In genomic region chr19:5035817-5036732, GRCh38 we compare ENCODE assay signal across 15 cellular contexts.
A peak's percentile ranks its signal among the peaks of the same experiment; 100 is the strongest.
DNase-seq lines count a peak whose midpoint lies in the region; ATAC-seq, FAIRE-seq and TF ChIP-seq lines count a peak whose summit lies in the region.
"Had no signal": no experiment of that assay in that cellular context is flagged by ENCODE, and none has a peak within 500 bp of the region (broad histone marks: within the 10 kb centered on the region; RNA-seq: fewer than 3 reads in every experiment).

No MANE protein-coding gene starts in this region.

- FAIRE-seq in GM12892 (lab: Jason Lieb, UNC), result no peak
- FAIRE-seq: A549, D721Med, H54 had no signal

- peaks cover 5% of the 10 kb centered on the region for H3F3A ChIP-seq in smooth muscle cell (ENCODE audit: low read depth)

- DNase-seq in NCI-H1417 (lab: John Stamatoyannopoulos, UW), result peak in 2 of 3 experiments; percentile 68 to 72
- no peak for DNase-seq in NCI-H1417 treated with DMSO at 0.1 percent for 48 hours (lab: John Stamatoyannopoulos, UW)
- peak; percentile 17 to 87 (median 70) for DNase-seq in anterior cingulate cortex (lab: John Stamatoyannopoulos, UW)
- DNase-seq in smooth muscle cell (lab: John Stamatoyannopoulos, UW; ENCODE audit: unreplicated experiment), result no peak
- DNase-seq in HK-2 (ENCODE audit: unreplicated experiment), result no peak
- DNase-seq in GM12892 (ENCODE audit: insufficient read length), result no peak
- DNase-seq: activated CD4-positive, alpha-beta T cell treated with anti-CD3 and anti-CD28 coated beads for 4 hours; erythroblast; MV-4-11; T-cell had no signal

- no peak for ATAC-seq in GM19463 (IDR thresholded peaks at IDR 0.05; ENCODE audit: unreplicated experiment)
- ATAC-seq: A549, T-cell had no signal

- peaks cover 3% of the 10 kb centered on the region for H3K4me1 ChIP-seq in smooth muscle cell (ENCODE audit: low read depth)

- no peaks in the 10 kb centered on the region for H3K9me3 ChIP-seq in smooth muscle cell (replicated peaks; ENCODE audit: low read depth)
- H3K9me3 ChIP-seq: A549 had no signal

- no peaks in the 10 kb centered on the region for H3K27me3 ChIP-seq in layer of hippocampus (ENCODE audit: control insufficient read depth, insufficient read depth, low read length)
- H3K27me3 ChIP-seq in smooth muscle cell (ENCODE audit: low read depth), result no peaks in the 10 kb centered on the region

- TF ChIP-seq CTCF in smooth muscle cell (IDR thresholded peaks at IDR 0.05; ENCODE audit: borderline replicate concordance, insufficient read depth, poor library complexity, severe bottlenecking), result no peak

- H3K36me3 ChIP-seq in smooth muscle cell (ENCODE audit: low read depth), result no peaks in the 10 kb centered on the region

- WGBS in smooth muscle cell (ENCODE audit: low lambda C conversion rate), result 88% methylated on average over 35 of the region's 38 CpGs

- H3K27ac ChIP-seq in layer of hippocampus (ENCODE audit: low read depth, low read length), result peak overlapping the region; percentile 32
- peak overlapping the region; percentile 74 for H3K27ac ChIP-seq in smooth muscle cell (ENCODE audit: low read depth)
- H3K27ac ChIP-seq: A549 had no signal

- no peak overlapping the region for H3K9ac ChIP-seq in smooth muscle cell (ENCODE audit: low read depth)

- peak overlapping the region; percentile 51 for H3K4me2 ChIP-seq in smooth muscle cell
- H3K4me2 ChIP-seq: A549 had no signal

- H3K79me2 ChIP-seq in smooth muscle cell (ENCODE audit: low read depth), result peaks cover 49% of the 10 kb centered on the region

- peaks cover 100% of the 10 kb centered on the region for H4K20me1 ChIP-seq in smooth muscle cell (ENCODE audit: low read depth)

- H2AFZ ChIP-seq in smooth muscle cell (ENCODE audit: low read depth), result no peak overlapping the region

- no peak for TF ChIP-seq POLR2A in GM12892 (IDR thresholded peaks at IDR 0.05; ENCODE audit: low read depth, low read length)

- H3K4me3 ChIP-seq in smooth muscle cell, result no peak overlapping the region
- H3K4me3 ChIP-seq: A549 had no signal

Comparison
In these comparisons a context has a peak if more than half of its experiments do, and no peak if none do; other contexts are left out.
1. DNase-seq: peak in NCI-H1417 (2 of 3) and anterior cingulate cortex (58 of 58); none in NCI-H1417 treated with DMSO at 0.1 percent for 48 hours (single experiment), smooth muscle cell (single experiment), HK-2 (single experiment) and GM12892 (single experiment).